In the genomic region with DNA sequence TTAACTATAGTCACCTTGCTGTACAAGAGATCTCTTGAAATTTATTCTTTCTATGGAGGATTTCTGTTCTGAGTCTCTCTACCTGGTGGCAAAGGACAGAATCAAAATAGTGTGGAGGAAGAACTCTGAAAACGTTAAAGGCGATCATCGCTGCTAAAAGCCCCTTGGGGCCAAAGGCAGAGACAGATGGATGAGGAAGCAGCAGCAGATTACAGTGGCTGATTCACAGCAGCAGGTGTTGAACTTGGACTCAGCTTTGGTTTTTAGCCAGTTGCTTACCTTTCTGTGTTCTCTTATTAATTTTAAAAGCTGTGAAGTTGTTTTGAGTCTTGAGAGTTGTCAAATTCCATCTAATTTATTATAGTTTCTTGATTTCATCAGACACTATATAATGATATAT, we compare ENCODE assay signal across 18 cellular contexts.
"Had no signal": no experiment of that assay in that cellular context is flagged by ENCODE, and none has a peak within 500 bp of the region (broad histone marks: within the 10 kb centered on the region; RNA-seq: fewer than 3 reads in every experiment).

No MANE protein-coding gene starts in this region.

- H3K27me3 Mint-ChIP-seq: dendritic cell treated with granulocyte-macrophage colony-stimulating factor and Interleukin-4, amounts not matched to agents 40 ng/mL and 50 ng/mL, for 4 days; effector memory CD8-positive, alpha-beta T cell; naive thymus-derived CD8-positive, alpha-beta T cell had no signal

- H3K27ac Mint-ChIP-seq: dendritic cell treated with granulocyte-macrophage colony-stimulating factor and Interleukin-4, amounts not matched to agents 40 ng/mL and 50 ng/mL, for 4 days; effector memory CD8-positive, alpha-beta T cell; naive thymus-derived CD8-positive, alpha-beta T cell had no signal

- H3K27me3 ChIP-seq: esophagus muscularis mucosa, gastrocnemius medialis, neutrophil, stomach, transverse colon had no signal

- H3K9me3 ChIP-seq: esophagus muscularis mucosa, gastrocnemius medialis, neutrophil, thoracic aorta had no signal

- H3K4me1 ChIP-seq: esophagus muscularis mucosa, gastrocnemius medialis, stomach, transverse colon had no signal

- H3K4me1 Mint-ChIP-seq: naive thymus-derived CD8-positive, alpha-beta T cell had no signal

- H3K36me3 ChIP-seq: esophagus muscularis mucosa, gastrocnemius medialis, neutrophil, stomach, thoracic aorta, transverse colon had no signal

- H3K36me3 Mint-ChIP-seq: naive thymus-derived CD8-positive, alpha-beta T cell had no signal

- DNase-seq: effector memory CD8-positive, alpha-beta T cell; gastrocnemius medialis; islet precursor cell; mammary epithelial cell; naive thymus-derived CD8-positive, alpha-beta T cell; posterior cingulate gyrus; stimulated activated CD4-positive, alpha-beta T cell treated with anti-CD3 and anti-CD28 coated beads, Interleukin-2, amount 100 ng/mL, for 24 hours; stimulated activated CD4-positive, alpha-beta T cell treated with anti-CD3 and anti-CD28 coated beads, Interleukin-4, amount 100 ng/mL, for 4 hours; stimulated activated naive CD4-positive, alpha-beta T cell; stomach; substantia nigra; transverse colon had no signal

- H3K27ac ChIP-seq: epithelial cell of prostate, esophagus muscularis mucosa, gastrocnemius medialis, neutrophil, skin epidermis, stomach, thoracic aorta, transverse colon had no signal

- H3K4me3 ChIP-seq: esophagus muscularis mucosa, gastrocnemius medialis, skin epidermis, stomach, thoracic aorta, transverse colon had no signal

- H3K4me3 Mint-ChIP-seq: dendritic cell treated with granulocyte-macrophage colony-stimulating factor and Interleukin-4, amounts not matched to agents 40 ng/mL and 50 ng/mL, for 4 days; effector memory CD8-positive, alpha-beta T cell; naive thymus-derived CD8-positive, alpha-beta T cell had no signal
